Comparison of ENCODE assay signal across 20 cellular contexts in the genomic region with DNA sequence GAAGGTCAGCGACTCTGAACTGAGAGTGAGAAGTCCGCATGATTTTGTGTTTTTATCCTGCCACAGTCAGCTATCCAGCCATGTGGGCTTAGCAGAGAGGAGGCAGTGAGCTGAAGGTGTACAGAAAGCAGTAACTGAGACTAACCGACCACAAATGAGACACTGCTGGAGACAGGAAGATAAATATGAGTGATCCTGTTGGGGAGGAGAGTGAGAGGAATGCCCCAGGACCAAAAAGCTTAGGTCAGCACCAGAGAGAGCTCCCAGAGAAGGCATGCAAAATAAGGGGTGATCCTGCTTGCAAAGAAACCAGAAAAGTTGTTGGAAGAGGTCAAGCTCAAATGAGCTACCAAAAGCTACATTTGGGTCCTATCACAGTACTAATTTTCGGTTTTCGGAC.
DNase-seq lines count a peak whose midpoint lies in the region; ATAC-seq, FAIRE-seq and TF ChIP-seq lines count a peak whose summit lies in the region.
"Had no signal": no experiment of that assay in that cellular context is flagged by ENCODE, and none has a peak within 500 bp of the region (broad histone marks: within the 10 kb centered on the region; RNA-seq: fewer than 3 reads in every experiment).

No MANE protein-coding gene starts in this region.

- H3K4me2 ChIP-seq in K562 (ENCODE audit: insufficient read depth, low read length) (no peak overlapping the region), osteoblast (ENCODE audit: insufficient read depth, low read length) (no peak overlapping the region), OCI-LY7 (ENCODE audit: low read length) (no peak overlapping the region)

- intact Hi-C loops in K562 (cut with micrococcal nuclease) (no loop called here), OCI-LY7 (cut with micrococcal nuclease; ENCODE audit: unreplicated experiment) (no loop called here)

- H3K9ac ChIP-seq in K562 (ENCODE audit: insufficient read depth in 1 of 2, low read depth in 2 of 2, low read length in 2 of 2): 0 out of 4 replicates have a peak overlapping the region, but pooled peaks of 1 of the 2 experiments have one; percentile 29

- H3K27ac ChIP-seq in K562 (ENCODE audit: extremely low read depth, low read depth, low read length) (no peak overlapping the region), osteoblast (ENCODE audit: low read depth, low read length) (no peak overlapping the region), OCI-LY7 (ENCODE audit: low read depth, low read length, poor library complexity, severe bottlenecking) (no peak overlapping the region)
- H3K27ac ChIP-seq: prostate gland, upper lobe of left lung had no signal

- 37% methylated on average over 5 of the region's 5 CpGs for WGBS in K562 (ENCODE audit: insufficient coverage, low coverage, missing lambda C conversion rate)

- H3K4me1 ChIP-seq in K562 (replicated peaks in 1 of 2; ENCODE audit: control insufficient read depth in 2 of 2, insufficient read depth in 2 of 2, low read length in 2 of 2): no peaks in the 10 kb centered on the region; a peak in 2 of 5 replicates
- H3K4me1 ChIP-seq in osteoblast (ENCODE audit: insufficient read depth, low read length): no peaks in the 10 kb centered on the region
- H3K4me1 ChIP-seq in OCI-LY7 (ENCODE audit: insufficient read depth, low read length, poor library complexity, severe bottlenecking): no peaks in the 10 kb centered on the region
- H3K4me1 ChIP-seq: prostate gland, upper lobe of left lung had no signal

- H3K79me2 ChIP-seq in K562 (ENCODE audit: control insufficient read depth, insufficient read depth, low read length) (no peaks in the 10 kb centered on the region), osteoblast (ENCODE audit: insufficient read depth, low read length) (peaks cover 3% of the 10 kb centered on the region), OCI-LY7 (ENCODE audit: insufficient read depth, low read depth, low read length) (no peaks in the 10 kb centered on the region)

- in situ Hi-C loops in K562 (cut with MboI): no loop called here

- TF ChIP-seq EP300 in K562 (IDR thresholded peaks at IDR 0.05; ENCODE audit: low read length): no peak

- H4K20me1 ChIP-seq in K562 (replicated peaks; ENCODE audit: control insufficient read depth, insufficient read depth, low read length): no peaks in the 10 kb centered on the region
- peaks cover 17% of the 10 kb centered on the region for H4K20me1 ChIP-seq in osteoblast (ENCODE audit: insufficient read depth, low read length)
- no peaks in the 10 kb centered on the region for H4K20me1 ChIP-seq in OCI-LY7 (ENCODE audit: insufficient read depth, low read length)

- H3K4me3 ChIP-seq in K562: no peak overlapping the region
- H3K4me3 ChIP-seq in osteoblast (ENCODE audit: insufficient read depth, low read length): no peak overlapping the region
- H3K4me3 ChIP-seq in OCI-LY7 (ENCODE audit: low read depth, low read length, poor library complexity, severe bottlenecking): no peak overlapping the region
- H3K4me3 ChIP-seq: prostate gland, upper lobe of left lung had no signal

- BruUV-seq in K562 (replicated peaks; lab: Mats Ljungman, UMichigan) (no TSS peak), OCI-LY7 (replicated peaks; lab: Mats Ljungman, UMichigan) (no TSS peak)

- FAIRE-seq in K562 (lab: Jason Lieb, UNC) (peak; percentile 67), H54 (lab: Jason Lieb, UNC) (no peak)

- POLR2A ChIA-PET in K562 (lab: Yijun Ruan, JAX) (interaction anchor here (0.9 to 1.1 kb wide), 2 partner anchors 11 to 14 kb away, joined by 3 read pairs; no protein-coding TSS in a partner anchor), OCI-LY7 (lab: Charles Lee) (no interaction called here)

- CTCF ChIA-PET in K562 (lab: Yijun Ruan, JAX; ENCODE audit: low intra/inter-chr PET ratio) (no interaction called here), OCI-LY7 (lab: Charles Lee; ENCODE audit: unreplicated experiment) (no interaction called here)

- no peak for TF ChIP-seq POLR2A in K562 (conservative IDR thresholded peaks at IDR 0.05)
- TF ChIP-seq POLR2A in H54 (IDR thresholded peaks at IDR 0.05; ENCODE audit: low read depth, low read length): no peak

- H3K9me3 ChIP-seq in K562 (replicated peaks; ENCODE audit: control insufficient read depth, insufficient read depth, low read depth, low read length) (no peaks in the 10 kb centered on the region), osteoblast (ENCODE audit: low read depth, low read length) (no peaks in the 10 kb centered on the region), OCI-LY7 (ENCODE audit: low read length) (no peaks in the 10 kb centered on the region)
- H3K9me3 ChIP-seq: prostate gland, upper lobe of left lung had no signal

- H2AFZ ChIP-seq in K562 (ENCODE audit: low read depth, low read length) (no peak overlapping the region), osteoblast (ENCODE audit: low read length) (no peak overlapping the region), OCI-LY7 (ENCODE audit: low read length) (no peak overlapping the region)

- H3K9me2 ChIP-seq in OCI-LY7 (ENCODE audit: insufficient read depth, low read length): no peaks in the 10 kb centered on the region

- H3K27me3 ChIP-seq in K562 (ENCODE audit: control insufficient read depth in 2 of 2, insufficient read depth in 2 of 2, low read length in 2 of 2) (no peaks in the 10 kb centered on the region), osteoblast (ENCODE audit: insufficient read depth, low read length) (no peaks in the 10 kb centered on the region)
- H3K27me3 ChIP-seq: upper lobe of left lung had no signal

- no peak for TF ChIP-seq RAD21 in K562 (CRISPR knock-in tag; conservative IDR thresholded peaks at IDR 0.05 in 1 of 2, IDR thresholded peaks at IDR 0.05 in 1 of 2)

- H3K9me1 ChIP-seq in K562 (ENCODE audit: control insufficient read depth, insufficient read depth, low read length): no peaks in the 10 kb centered on the region

- TF ChIP-seq CTCF in K562 (IDR thresholded peaks at IDR 0.05 in 2 of 3, conservative IDR thresholded peaks at IDR 0.05 in 1 of 3; ENCODE audit: insufficient read depth in 2 of 3, low read depth in 1 of 3, low read length in 3 of 3) (no peak), osteoblast (IDR thresholded peaks at IDR 0.05; ENCODE audit: extremely low read depth, low read depth, low read length) (no peak), OCI-LY7 (conservative IDR thresholded peaks at IDR 0.05; ENCODE audit: low read length) (no peak)

- peak; percentile 33 for DNase-seq in activated CD8-positive, alpha-beta memory T cell treated with anti-CD3 and anti-CD28 coated beads, Interleukin-2, amount 50 U/mL, for 48 hours
- DNase-seq in activated CD8-positive, alpha-beta memory T cell treated with anti-CD3 and anti-CD28 coated beads for 24 hours: no peak
- DNase-seq in LHCN-M2 (ENCODE audit: low read depth) (peak; percentile 45), K562 (ENCODE audit: extremely low read depth in 1 of 4, low spot score in 3 of 4) (no peak), osteoblast (ENCODE audit: insufficient read length, low spot score, missing footprints) (peak; percentile 43), NCI-H1694 treated with DMSO at 0.1 percent for 48 hours (lab: John Stamatoyannopoulos, UW) (no peak), OCI-LY7 (ENCODE audit: low spot score) (no peak), H54 (ENCODE audit: insufficient read length, low spot score) (no peak)
- DNase-seq: activated CD4-positive, alpha-beta T cell treated with anti-CD3 and anti-CD28 coated beads, Interleukin-2, amount 10 ng/mL, durations not matched to agents 24 days and 14 days; activated T-cell treated with anti-CD3 and anti-CD28 coated beads, Interleukin-2, amount 50 U/mL, for 1 hour; CD4-positive, CD25-positive, alpha-beta regulatory T cell; DMS53; effector memory CD8-positive, alpha-beta T cell; naive thymus-derived CD4-positive, alpha-beta T cell; NCI-H1436 treated with DMSO at 0.1 percent for 48 hours; NCI-H446; SIG-M5; stimulated activated naive CD4-positive, alpha-beta T cell; upper lobe of left lung had no signal

- no peaks in the 10 kb centered on the region for H3K36me3 ChIP-seq in K562 (ENCODE audit: control insufficient read depth, insufficient read depth, low read length)
- peaks cover 3% of the 10 kb centered on the region for H3K36me3 ChIP-seq in osteoblast (ENCODE audit: insufficient read depth, low read length)
- no peaks in the 10 kb centered on the region for H3K36me3 ChIP-seq in OCI-LY7 (ENCODE audit: insufficient read depth, low read length)
- H3K36me3 ChIP-seq: prostate gland, upper lobe of left lung had no signal

- ATAC-seq in K562: peak; percentile 53
- ATAC-seq: effector memory CD8-positive, alpha-beta T cell; naive thymus-derived CD4-positive, alpha-beta T cell had no signal

TF ChIP-seq in K562, 482 proteins besides CTCF, POLR2A, EP300 and RAD21 (continues in another document):
- TF ChIP-seq, protein P1, sequence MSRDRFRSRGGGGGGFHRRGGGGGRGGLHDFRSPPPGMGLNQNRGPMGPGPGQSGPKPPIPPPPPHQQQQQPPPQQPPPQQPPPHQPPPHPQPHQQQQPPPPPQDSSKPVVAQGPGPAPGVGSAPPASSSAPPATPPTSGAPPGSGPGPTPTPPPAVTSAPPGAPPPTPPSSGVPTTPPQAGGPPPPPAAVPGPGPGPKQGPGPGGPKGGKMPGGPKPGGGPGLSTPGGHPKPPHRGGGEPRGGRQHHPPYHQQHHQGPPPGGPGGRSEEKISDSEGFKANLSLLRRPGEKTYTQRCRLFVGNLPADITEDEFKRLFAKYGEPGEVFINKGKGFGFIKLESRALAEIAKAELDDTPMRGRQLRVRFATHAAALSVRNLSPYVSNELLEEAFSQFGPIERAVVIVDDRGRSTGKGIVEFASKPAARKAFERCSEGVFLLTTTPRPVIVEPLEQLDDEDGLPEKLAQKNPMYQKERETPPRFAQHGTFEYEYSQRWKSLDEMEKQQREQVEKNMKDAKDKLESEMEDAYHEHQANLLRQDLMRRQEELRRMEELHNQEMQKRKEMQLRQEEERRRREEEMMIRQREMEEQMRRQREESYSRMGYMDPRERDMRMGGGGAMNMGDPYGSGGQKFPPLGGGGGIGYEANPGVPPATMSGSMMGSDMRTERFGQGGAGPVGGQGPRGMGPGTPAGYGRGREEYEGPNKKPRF (IDR thresholded peaks at IDR 0.05; ENCODE audit: low read depth, low read length): no peak
- peak; percentile 46 for TF ChIP-seq MAFK (IDR thresholded peaks at IDR 0.05; ENCODE audit: low read length)
- TF ChIP-seq ZNF778 (CRISPR knock-in tag; IDR thresholded peaks at IDR 0.05): no peak
- TF ChIP-seq, protein P2, sequence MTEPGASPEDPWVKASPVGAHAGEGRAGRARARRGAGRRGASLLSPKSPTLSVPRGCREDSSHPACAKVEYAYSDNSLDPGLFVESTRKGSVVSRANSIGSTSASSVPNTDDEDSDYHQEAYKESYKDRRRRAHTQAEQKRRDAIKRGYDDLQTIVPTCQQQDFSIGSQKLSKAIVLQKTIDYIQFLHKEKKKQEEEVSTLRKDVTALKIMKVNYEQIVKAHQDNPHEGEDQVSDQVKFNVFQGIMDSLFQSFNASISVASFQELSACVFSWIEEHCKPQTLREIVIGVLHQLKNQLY (CRISPR knock-in tag; conservative IDR thresholded peaks at IDR 0.05): no peak

Comparison
In these comparisons a context has a peak if more than half of its experiments do, and no peak if none do; other contexts are left out.
1. DNase-seq: peak in activated CD8-positive, alpha-beta memory T cell treated with anti-CD3 and anti-CD28 coated beads, Interleukin-2, amount 50 U/mL, for 48 hours (single experiment), LHCN-M2 (single experiment) and osteoblast (single experiment); none in activated CD8-positive, alpha-beta memory T cell treated with anti-CD3 and anti-CD28 coated beads for 24 hours (single experiment), K562 (0 of 4), NCI-H1694 treated with DMSO at 0.1 percent for 48 hours (single experiment), OCI-LY7 (single experiment) and H54 (single experiment).